Comparison of ENCODE assay signal across 21 cellular contexts in genomic region chr14:91273273-91273884, GRCh38. TPM values are rescaled to one million over a fixed set of nuclear protein-coding genes. Genes with fewer than 3 reads are reported as not detected.
A peak's percentile ranks its signal among the peaks of the same experiment; 100 is the strongest.
DNase-seq lines count a peak whose midpoint lies in the region; ATAC-seq, FAIRE-seq and TF ChIP-seq lines count a peak whose summit lies in the region.
"Had no signal": no experiment of that assay in that cellular context is flagged by ENCODE, and none has a peak within 500 bp of the region (broad histone marks: within the 10 kb centered on the region; RNA-seq: fewer than 3 reads in every experiment).

No MANE protein-coding gene starts in this region.

- no peak overlapping the region for H3K9ac ChIP-seq in kidney (ENCODE audit: low read length in 2 of 2)
- H3K9ac ChIP-seq: BLaER1 had no signal

- no peaks in the 10 kb centered on the region for H3K9me3 Mint-ChIP-seq in natural killer cell treated with Interleukin-12 subunit alpha and Interleukin-12 subunit beta and Interleukin-15 and Interleukin-18, amount 100 ng/mL, for 72 hours
- H3K9me3 Mint-ChIP-seq in natural killer cell, result no peaks in the 10 kb centered on the region
- H3K9me3 Mint-ChIP-seq: CD14-positive monocyte, HFFc6, IgD-negative memory B cell had no signal

- H3K27ac ChIP-seq in kidney (ENCODE audit: low read depth in 2 of 2, low read length in 2 of 2) (no peak overlapping the region), neutrophil (peak overlapping the region; percentile 80), aorta (ENCODE audit: low read depth in 1 of 2, low read length in 2 of 2) (no peak overlapping the region)
- H3K27ac ChIP-seq: BLaER1 had no signal

- TF ChIP-seq CTCF in natural killer cell (IDR thresholded peaks at IDR 0.05) (no peak), kidney (IDR thresholded peaks at IDR 0.05; ENCODE audit: borderline replicate concordance, extremely low read depth, insufficient read depth) (no peak), neutrophil (IDR thresholded peaks at IDR 0.05) (no peak)

- H3K4me1 ChIP-seq in kidney (ENCODE audit: control insufficient read depth in 1 of 2, insufficient read depth in 1 of 2, low read depth in 1 of 2, low read length in 2 of 2), result peaks cover 5 to 10% of the 10 kb centered on the region in 2 donors
- peaks cover 15 to 16% of the 10 kb centered on the region in 2 experiments for H3K4me1 ChIP-seq in neutrophil (ENCODE audit: control insufficient read depth in 1 of 2, insufficient read depth in 1 of 2, low read depth in 1 of 2, low read length in 1 of 2)
- no peaks in the 10 kb centered on the region for H3K4me1 ChIP-seq in aorta (ENCODE audit: control insufficient read depth in 1 of 2, insufficient read depth in 2 of 2, low read length in 2 of 2)

- H3K36me3 ChIP-seq in kidney (ENCODE audit: control insufficient read depth in 1 of 2, insufficient read depth in 2 of 2, low read length in 2 of 2), result no peaks in the 10 kb centered on the region
- peaks cover 77% of the 10 kb centered on the region for H3K36me3 ChIP-seq in neutrophil
- no peaks in the 10 kb centered on the region for H3K36me3 ChIP-seq in aorta (ENCODE audit: control insufficient read depth in 1 of 2, insufficient read depth in 2 of 2, low read length in 1 of 2)

- intact Hi-C loops in natural killer cell (cut with micrococcal nuclease) (no loop called here), kidney (cut with DNase I) (loop anchor here (5.0 kb wide), 1 partner anchor 96 kb away; no protein-coding TSS in a partner anchor), aorta (cut with DNase I) (no loop called here)

- no peak overlapping the region for H3K4me3 Mint-ChIP-seq in natural killer cell treated with Interleukin-12 subunit alpha and Interleukin-12 subunit beta and Interleukin-15 and Interleukin-18, amount 100 ng/mL, for 72 hours
- no peak overlapping the region for H3K4me3 Mint-ChIP-seq in natural killer cell
- H3K4me3 Mint-ChIP-seq: CD14-positive monocyte; CD4-positive, alpha-beta memory T cell; HFFc6 had no signal

- no peak overlapping the region for H3K4me3 ChIP-seq in kidney (ENCODE audit: low read length in 2 of 2)
- no peak overlapping the region for H3K4me3 ChIP-seq in neutrophil (ENCODE audit: low read depth in 1 of 2, low read length in 1 of 2)
- no peak overlapping the region for H3K4me3 ChIP-seq in aorta (ENCODE audit: low read length in 2 of 2)
- H3K4me3 ChIP-seq: BLaER1, GM12878 had no signal

- FAIRE-seq in kidney (lab: Jason Lieb, UNC), result no peak
- FAIRE-seq: GM12878, H54, HTR-8/SVneo had no signal

- H3K36me3 Mint-ChIP-seq in natural killer cell treated with Interleukin-12 subunit alpha and Interleukin-12 subunit beta and Interleukin-15 and Interleukin-18, amount 100 ng/mL, for 72 hours, result peaks cover 5% of the 10 kb centered on the region
- H3K36me3 Mint-ChIP-seq in natural killer cell, result no peaks in the 10 kb centered on the region
- H3K36me3 Mint-ChIP-seq: IgD-negative memory B cell had no signal

- peaks cover 12 to 19% of the 10 kb centered on the region in 2 donors for H3K4me1 Mint-ChIP-seq in natural killer cell treated with Interleukin-12 subunit alpha and Interleukin-12 subunit beta and Interleukin-15 and Interleukin-18, amount 100 ng/mL, for 72 hours (ENCODE audit: low read depth in 2 of 2)
- H3K4me1 Mint-ChIP-seq in natural killer cell, result peaks cover 12 to 20% of the 10 kb centered on the region in 2 donors
- H3K4me1 Mint-ChIP-seq: CD14-positive monocyte, IgD-negative memory B cell had no signal

- H3K9me3 ChIP-seq in kidney (ENCODE audit: control insufficient read depth in 1 of 2, low read length in 2 of 2) (no peaks in the 10 kb centered on the region), neutrophil (no peaks in the 10 kb centered on the region), aorta (ENCODE audit: control insufficient read depth, low read length) (no peaks in the 10 kb centered on the region)
- H3K9me3 ChIP-seq: BLaER1 had no signal

- H3K27me3 ChIP-seq in neutrophil (no peaks in the 10 kb centered on the region), aorta (ENCODE audit: control insufficient read depth in 1 of 2, insufficient read depth in 2 of 2, low read length in 1 of 2) (no peaks in the 10 kb centered on the region)
- H3K27me3 ChIP-seq: BLaER1 had no signal

- peak overlapping the region in 1 of 2 donors; percentile 80 for H3K27ac Mint-ChIP-seq in natural killer cell treated with Interleukin-12 subunit alpha and Interleukin-12 subunit beta and Interleukin-15 and Interleukin-18, amount 100 ng/mL, for 72 hours
- H3K27ac Mint-ChIP-seq in natural killer cell, result no peak overlapping the region
- H3K27ac Mint-ChIP-seq: HFFc6 had no signal

- WGBS in aorta, 2 donors, result 97% methylated on average over 26 to 27 of the region's 27 CpGs

- DNase-seq in natural killer cell treated with Interleukin-12 subunit alpha and Interleukin-12 subunit beta and Interleukin-15 and Interleukin-18, amount 100 ng/mL, for 72 hours (ENCODE audit: low spot score), result peak; percentile 57
- DNase-seq in natural killer cell (no peak), kidney (peak; percentile 43), aorta (no peak), H4 (ENCODE audit: low spot score) (no peak)
- DNase-seq: 8988T; Calu3; CD4-positive, alpha-beta memory T cell; GF-D8; HCEC 1CT; HFFc6; KBM-7 had no signal

- no peak for ATAC-seq in natural killer cell treated with Interleukin-12 subunit alpha and Interleukin-12 subunit beta and Interleukin-15 and Interleukin-18, amount 100 ng/mL, for 72 hours
- no peak for ATAC-seq in natural killer cell
- peak; percentile 20 for ATAC-seq in aorta (ENCODE audit: low FRiP score)
- no peak for ATAC-seq in GM21423 (IDR thresholded peaks at IDR 0.05; ENCODE audit: unreplicated experiment)
- no peak for ATAC-seq in GM19324 (IDR thresholded peaks at IDR 0.05; ENCODE audit: low FRiP score, unreplicated experiment)
- ATAC-seq: GM12878 had no signal

- no peaks in the 10 kb centered on the region for H3K27me3 Mint-ChIP-seq in natural killer cell treated with Interleukin-12 subunit alpha and Interleukin-12 subunit beta and Interleukin-15 and Interleukin-18, amount 100 ng/mL, for 72 hours
- no peaks in the 10 kb centered on the region for H3K27me3 Mint-ChIP-seq in natural killer cell (ENCODE audit: low read depth in 2 of 2)
- H3K27me3 Mint-ChIP-seq: CD4-positive, alpha-beta memory T cell; IgD-negative memory B cell had no signal

RNA-seq across cellular contexts. Expression of gene GPR68, which starts 28.9 kb away (rescaled TPM):
- total RNA-seq in natural killer cell treated with Interleukin-12 subunit alpha and Interleukin-12 subunit beta and Interleukin-15 and Interleukin-18, amount 100 ng/mL, for 72 hours, result 10 to 100 TPM; 17.4 to 30.2 TPM
- total RNA-seq in natural killer cell, result 10 to 100 TPM in 2 of 3 donors, 1 to 10 TPM in 1; 7.6 to 24.0 (median 15.7) TPM
- 1.7 TPM for total RNA-seq in kidney
- polyA plus RNA-seq in kidney (ENCODE audit: insufficient read depth, low read depth, low replicate concordance), result 0.82 TPM
- total RNA-seq in aorta, result 1 to 10 TPM in 1 of 2 donors, under 1 TPM in 1; 0.84 to 6.3 TPM
- polyA plus RNA-seq in aorta, result under 1 TPM in 1 of 2 donors, not detected in 1; 0.10 TPM
- total RNA-seq in H4 (2014; rRNA removed; shearing (Covaris generic)), result 0.04 TPM in 1 of 2 replicates, not detected in the other
- total RNA-seq: Calu3 had no signal

Comparison
In these comparisons a context has a peak if more than half of its experiments do, and no peak if none do; other contexts are left out.
1. DNase-seq: peak in natural killer cell treated with Interleukin-12 subunit alpha and Interleukin-12 subunit beta and Interleukin-15 and Interleukin-18, amount 100 ng/mL, for 72 hours (single experiment) and kidney (single experiment); none in natural killer cell (single experiment), aorta (0 of 2) and H4 (single experiment).